Comparison of ENCODE assay signal across 1 cellular context in the genomic region with DNA sequence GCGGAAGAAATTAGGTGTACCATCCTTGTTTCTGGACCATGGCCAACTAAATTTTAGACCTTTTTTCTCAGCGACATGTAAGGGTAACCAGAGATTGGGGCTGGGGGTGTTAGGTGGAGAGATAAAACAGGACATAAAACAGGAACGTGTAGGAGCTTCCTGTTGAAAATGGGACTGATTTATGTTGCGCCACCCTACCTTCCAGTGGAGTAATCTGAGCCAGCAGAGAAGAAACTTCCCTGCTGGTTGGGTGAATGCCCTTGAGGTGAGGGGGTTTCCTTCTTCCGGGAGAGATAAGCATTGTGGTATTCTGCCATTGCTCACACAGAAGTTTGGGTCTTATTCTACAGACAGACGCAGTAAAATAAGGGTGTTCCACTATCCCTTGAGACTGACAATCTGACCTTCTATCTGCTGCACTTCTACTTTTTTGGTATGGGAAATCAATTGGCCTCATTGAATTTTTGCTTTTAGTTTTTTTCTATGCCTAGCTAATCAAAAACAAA.
TF ChIP-seq lines count a peak whose summit lies in the region.

No MANE protein-coding gene starts in this region.

TF ChIP-seq in GM12878, 131 proteins besides CTCF, POLR2A, EP300 and RAD21 (continued from another document and continues in another):
- TF ChIP-seq BHLHE40 (IDR thresholded peaks at IDR 0.05; ENCODE audit: borderline replicate concordance in 1 of 2, low read depth in 2 of 2, low read length in 1 of 2) (peak; percentile 30 to 48; a peak in 2 of 4 replicates), HDGF (IDR thresholded peaks at IDR 0.05) (no peak), STAT3 (IDR thresholded peaks at IDR 0.05; ENCODE audit: low read depth, low read length) (no peak), HDAC6 (IDR thresholded peaks at IDR 0.05; ENCODE audit: unreplicated experiment) (no peak), LARP7 (IDR thresholded peaks at IDR 0.05) (no peak), EED (IDR thresholded peaks at IDR 0.05; ENCODE audit: low read depth) (peak; percentile 94), ZNF592 (IDR thresholded peaks at IDR 0.05) (no peak), SRF (IDR thresholded peaks at IDR 0.05; ENCODE audit: low read depth in 2 of 2, low read length in 2 of 2) (no peak), KDM1A (IDR thresholded peaks at IDR 0.05; ENCODE audit: borderline replicate concordance) (no peak), ZBTB11 (CRISPR knock-in tag; IDR thresholded peaks at IDR 0.05) (no peak), SUZ12 (IDR thresholded peaks at IDR 0.05; ENCODE audit: unreplicated experiment) (no peak), RBBP5 (conservative IDR thresholded peaks at IDR 0.05) (no peak), RAD51 (IDR thresholded peaks at IDR 0.05) (no peak), MLLT1 (IDR thresholded peaks at IDR 0.05) (peak; percentile 71), SREBF2 (IDR thresholded peaks at IDR 0.05; ENCODE audit: low read length) (no peak), PML (IDR thresholded peaks at IDR 0.05; ENCODE audit: low read length) (no peak), HDAC2 (IDR thresholded peaks at IDR 0.05) (no peak), RELB (IDR thresholded peaks at IDR 0.05; ENCODE audit: low read depth) (peak; percentile 95), TCF3 (IDR thresholded peaks at IDR 0.05; ENCODE audit: borderline replicate concordance, insufficient read depth, low read depth, low read length) (no peak), EZH2 (IDR thresholded peaks at IDR 0.05; ENCODE audit: borderline replicate concordance, control insufficient read depth, low read depth, low read length) (no peak), ZNF622 (IDR thresholded peaks at IDR 0.05) (no peak), IRF4 (IDR thresholded peaks at IDR 0.05; ENCODE audit: low read depth, low read length) (no peak), ZZZ3 (IDR thresholded peaks at IDR 0.05; ENCODE audit: control insufficient read depth, insufficient read length, low read depth) (no peak), BCL11A (IDR thresholded peaks at IDR 0.05; ENCODE audit: low read depth, low read length) (peak; percentile 46; the same call in 1 of the 2 replicates), ZNF207 (IDR thresholded peaks at IDR 0.05; ENCODE audit: borderline replicate concordance) (no peak), JUND (IDR thresholded peaks at IDR 0.05; ENCODE audit: low read depth, low read length) (no peak), BACH1 (IDR thresholded peaks at IDR 0.05; ENCODE audit: borderline replicate concordance) (no peak), ESRRA (IDR thresholded peaks at IDR 0.05; ENCODE audit: low read length) (no peak), RCOR1 (conservative IDR thresholded peaks at IDR 0.05; ENCODE audit: low read depth, low read length) (no peak), SPI1 (IDR thresholded peaks at IDR 0.05; ENCODE audit: borderline replicate concordance, insufficient read depth, low read depth, low read length) (peak; percentile 39; the same call in 1 of the 2 replicates), PAX8 (IDR thresholded peaks at IDR 0.05) (no peak), ASH2L (IDR thresholded peaks at IDR 0.05; ENCODE audit: borderline replicate concordance, low read depth) (peak; percentile 39; the same call in 1 of the 2 replicates)
- TF ChIP-seq, protein P1, sequence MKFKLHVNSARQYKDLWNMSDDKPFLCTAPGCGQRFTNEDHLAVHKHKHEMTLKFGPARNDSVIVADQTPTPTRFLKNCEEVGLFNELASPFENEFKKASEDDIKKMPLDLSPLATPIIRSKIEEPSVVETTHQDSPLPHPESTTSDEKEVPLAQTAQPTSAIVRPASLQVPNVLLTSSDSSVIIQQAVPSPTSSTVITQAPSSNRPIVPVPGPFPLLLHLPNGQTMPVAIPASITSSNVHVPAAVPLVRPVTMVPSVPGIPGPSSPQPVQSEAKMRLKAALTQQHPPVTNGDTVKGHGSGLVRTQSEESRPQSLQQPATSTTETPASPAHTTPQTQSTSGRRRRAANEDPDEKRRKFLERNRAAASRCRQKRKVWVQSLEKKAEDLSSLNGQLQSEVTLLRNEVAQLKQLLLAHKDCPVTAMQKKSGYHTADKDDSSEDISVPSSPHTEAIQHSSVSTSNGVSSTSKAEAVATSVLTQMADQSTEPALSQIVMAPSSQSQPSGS (IDR thresholded peaks at IDR 0.05; ENCODE audit: low read length) = peak; percentile 71
- TF ChIP-seq, protein P2, sequence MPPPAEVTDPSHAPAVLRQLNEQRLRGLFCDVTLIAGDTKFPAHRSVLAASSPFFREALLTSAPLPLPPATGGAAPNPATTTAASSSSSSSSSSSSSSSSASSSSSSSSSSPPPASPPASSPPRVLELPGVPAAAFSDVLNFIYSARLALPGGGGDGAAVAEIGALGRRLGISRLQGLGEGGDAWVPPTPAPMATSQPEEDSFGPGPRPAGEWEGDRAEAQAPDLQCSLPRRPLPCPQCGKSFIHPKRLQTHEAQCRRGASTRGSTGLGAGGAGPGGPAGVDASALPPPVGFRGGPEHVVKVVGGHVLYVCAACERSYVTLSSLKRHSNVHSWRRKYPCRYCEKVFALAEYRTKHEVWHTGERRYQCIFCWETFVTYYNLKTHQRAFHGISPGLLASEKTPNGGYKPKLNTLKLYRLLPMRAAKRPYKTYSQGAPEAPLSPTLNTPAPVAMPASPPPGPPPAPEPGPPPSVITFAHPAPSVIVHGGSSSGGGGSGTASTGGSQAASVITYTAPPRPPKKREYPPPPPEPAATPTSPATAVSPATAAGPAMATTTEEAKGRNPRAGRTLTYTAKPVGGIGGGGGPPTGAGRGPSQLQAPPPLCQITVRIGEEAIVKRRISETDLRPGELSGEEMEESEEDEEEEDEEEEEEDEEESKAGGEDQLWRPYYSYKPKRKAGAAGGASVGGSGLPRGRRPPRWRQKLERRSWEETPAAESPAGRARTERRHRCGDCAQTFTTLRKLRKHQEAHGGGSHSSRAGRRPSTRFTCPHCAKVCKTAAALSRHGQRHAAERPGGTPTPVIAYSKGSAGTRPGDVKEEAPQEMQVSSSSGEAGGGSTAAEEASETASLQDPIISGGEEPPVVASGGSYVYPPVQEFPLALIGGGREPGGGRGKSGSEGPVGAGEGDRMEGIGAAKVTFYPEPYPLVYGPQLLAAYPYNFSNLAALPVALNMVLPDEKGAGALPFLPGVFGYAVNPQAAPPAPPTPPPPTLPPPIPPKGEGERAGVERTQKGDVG (CRISPR knock-in tag; IDR thresholded peaks at IDR 0.05) = no peak
- TF ChIP-seq, protein P3, sequence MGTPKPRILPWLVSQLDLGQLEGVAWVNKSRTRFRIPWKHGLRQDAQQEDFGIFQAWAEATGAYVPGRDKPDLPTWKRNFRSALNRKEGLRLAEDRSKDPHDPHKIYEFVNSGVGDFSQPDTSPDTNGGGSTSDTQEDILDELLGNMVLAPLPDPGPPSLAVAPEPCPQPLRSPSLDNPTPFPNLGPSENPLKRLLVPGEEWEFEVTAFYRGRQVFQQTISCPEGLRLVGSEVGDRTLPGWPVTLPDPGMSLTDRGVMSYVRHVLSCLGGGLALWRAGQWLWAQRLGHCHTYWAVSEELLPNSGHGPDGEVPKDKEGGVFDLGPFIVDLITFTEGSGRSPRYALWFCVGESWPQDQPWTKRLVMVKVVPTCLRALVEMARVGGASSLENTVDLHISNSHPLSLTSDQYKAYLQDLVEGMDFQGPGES (IDR thresholded peaks at IDR 0.05) = no peak
- TF ChIP-seq, protein P4, sequence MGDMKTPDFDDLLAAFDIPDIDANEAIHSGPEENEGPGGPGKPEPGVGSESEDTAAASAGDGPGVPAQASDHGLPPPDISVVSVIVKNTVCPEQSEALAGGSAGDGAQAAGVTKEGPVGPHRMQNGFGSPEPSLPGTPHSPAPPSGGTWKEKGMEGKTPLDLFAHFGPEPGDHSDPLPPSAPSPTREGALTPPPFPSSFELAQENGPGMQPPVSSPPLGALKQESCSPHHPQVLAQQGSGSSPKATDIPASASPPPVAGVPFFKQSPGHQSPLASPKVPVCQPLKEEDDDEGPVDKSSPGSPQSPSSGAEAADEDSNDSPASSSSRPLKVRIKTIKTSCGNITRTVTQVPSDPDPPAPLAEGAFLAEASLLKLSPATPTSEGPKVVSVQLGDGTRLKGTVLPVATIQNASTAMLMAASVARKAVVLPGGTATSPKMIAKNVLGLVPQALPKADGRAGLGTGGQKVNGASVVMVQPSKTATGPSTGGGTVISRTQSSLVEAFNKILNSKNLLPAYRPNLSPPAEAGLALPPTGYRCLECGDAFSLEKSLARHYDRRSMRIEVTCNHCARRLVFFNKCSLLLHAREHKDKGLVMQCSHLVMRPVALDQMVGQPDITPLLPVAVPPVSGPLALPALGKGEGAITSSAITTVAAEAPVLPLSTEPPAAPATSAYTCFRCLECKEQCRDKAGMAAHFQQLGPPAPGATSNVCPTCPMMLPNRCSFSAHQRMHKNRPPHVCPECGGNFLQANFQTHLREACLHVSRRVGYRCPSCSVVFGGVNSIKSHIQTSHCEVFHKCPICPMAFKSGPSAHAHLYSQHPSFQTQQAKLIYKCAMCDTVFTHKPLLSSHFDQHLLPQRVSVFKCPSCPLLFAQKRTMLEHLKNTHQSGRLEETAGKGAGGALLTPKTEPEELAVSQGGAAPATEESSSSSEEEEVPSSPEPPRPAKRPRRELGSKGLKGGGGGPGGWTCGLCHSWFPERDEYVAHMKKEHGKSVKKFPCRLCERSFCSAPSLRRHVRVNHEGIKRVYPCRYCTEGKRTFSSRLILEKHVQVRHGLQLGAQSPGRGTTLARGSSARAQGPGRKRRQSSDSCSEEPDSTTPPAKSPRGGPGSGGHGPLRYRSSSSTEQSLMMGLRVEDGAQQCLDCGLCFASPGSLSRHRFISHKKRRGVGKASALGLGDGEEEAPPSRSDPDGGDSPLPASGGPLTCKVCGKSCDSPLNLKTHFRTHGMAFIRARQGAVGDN (IDR thresholded peaks at IDR 0.05) = 0 out of 2 replicates have a peak, but pooled peaks have one; percentile 41
